8 cellular contexts compared by ENCODE assay signal in the genomic region with DNA sequence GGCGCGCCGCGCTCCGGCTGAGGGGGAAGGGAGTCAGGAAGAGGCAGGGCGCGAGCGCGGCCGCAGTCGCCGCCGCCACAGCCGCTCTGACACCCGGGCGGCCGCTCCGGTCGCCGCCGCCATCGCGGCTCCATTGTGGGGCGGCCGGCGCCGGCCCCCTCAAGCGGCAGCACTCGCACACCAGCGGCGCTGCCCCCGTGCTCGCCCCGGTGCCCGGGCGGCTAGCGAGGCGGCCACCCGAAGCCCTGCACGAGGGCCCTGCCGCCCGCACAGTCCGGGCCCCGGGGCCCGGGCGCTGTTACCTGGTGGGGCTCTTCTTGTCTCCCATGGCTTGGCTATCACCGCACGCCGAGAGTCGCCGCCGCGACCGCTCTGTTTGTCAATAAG. TPM values are rescaled to one million over a fixed set of nuclear protein-coding genes. Genes with fewer than 3 reads are reported as not detected.
DNase-seq lines count a peak whose midpoint lies in the region; ATAC-seq and TF ChIP-seq lines count a peak whose summit lies in the region.

No MANE protein-coding gene starts in this region.

- WGBS in hepatocyte (ENCODE audit: low lambda C conversion rate, missing lambda C conversion rate), result under 1% methylated on average over 51 of the region's 54 CpGs

- intact Hi-C loops in activated CD4-positive, alpha-beta memory T cell treated with anti-CD3 and anti-CD28 coated beads for 36 hours (cut with micrococcal nuclease), result loop anchor here (1.0 to 5.0 kb wide), 4 partner anchors 62 to 124 kb away; a partner anchor contains a TSS

- peak overlapping the region; percentile 85 for H3K4me3 Mint-ChIP-seq in activated CD4-positive, alpha-beta memory T cell treated with anti-CD3 and anti-CD28 coated beads for 36 hours
- H3K4me3 Mint-ChIP-seq in stimulated activated naive B cell treated with anti-CD40 and anti-IgM and Interleukin-4, amounts not matched to agents 10 μg/mL and 1 μg/mL and 100 μg/mL, for 72 hours, result peak overlapping the region; percentile 90 to 91

- no peaks in the 10 kb centered on the region for H3K27me3 Mint-ChIP-seq in activated CD4-positive, alpha-beta memory T cell treated with anti-CD3 and anti-CD28 coated beads for 36 hours
- H3K27me3 Mint-ChIP-seq in stimulated activated naive B cell treated with anti-CD40 and anti-IgM and Interleukin-4, amounts not matched to agents 10 μg/mL and 1 μg/mL and 100 μg/mL, for 72 hours, result no peaks in the 10 kb centered on the region

- peak; percentile 29 for ATAC-seq in HG03025 (IDR thresholded peaks at IDR 0.05; ENCODE audit: low FRiP score, unreplicated experiment)
- ATAC-seq in stimulated activated naive B cell treated with anti-CD40 and anti-IgM and Interleukin-4, amounts not matched to agents 10 μg/mL and 1 μg/mL and 100 μg/mL, for 72 hours (replicated peaks), result peak; percentile 50 to 54
- no peak for ATAC-seq in HG02798 (IDR thresholded peaks at IDR 0.05; ENCODE audit: poor library complexity, unreplicated experiment)

- DNase-seq in NOMO-1 treated with DMSO at 0.1 percent for 48 hours (lab: John Stamatoyannopoulos, UW; ENCODE audit: unreplicated experiment) (peak; percentile 52), NOMO-1 treated with dmso at 0.1 percent for 144 hours (lab: John Stamatoyannopoulos, UW; ENCODE audit: unreplicated experiment) (no peak), hepatocyte (ENCODE audit: low spot score) (no peak), anterior cingulate cortex (lab: John Stamatoyannopoulos, UW) (no peak)
- DNase-seq in activated CD4-positive, alpha-beta memory T cell treated with anti-CD3 and anti-CD28 coated beads for 36 hours, result no peak
- no peak for DNase-seq in stimulated activated naive B cell treated with anti-CD40 and anti-IgM and Interleukin-4, amounts not matched to agents 10 μg/mL and 1 μg/mL and 100 μg/mL, for 72 hours

- H3K4me3 ChIP-seq in hepatocyte, result peak overlapping the region; percentile 80

- peak overlapping the region; percentile 98 for H3K27ac ChIP-seq in hepatocyte

- H4K20me1 ChIP-seq in hepatocyte (ENCODE audit: insufficient read depth, poor library complexity, severe bottlenecking), result peaks cover 10% of the 10 kb centered on the region

- no peaks in the 10 kb centered on the region for H3K9me2 ChIP-seq in hepatocyte (replicated peaks; ENCODE audit: insufficient read depth)

- H3K27ac Mint-ChIP-seq in activated CD4-positive, alpha-beta memory T cell treated with anti-CD3 and anti-CD28 coated beads for 36 hours, result peak overlapping the region; percentile 80
- peak overlapping the region; percentile 97 for H3K27ac Mint-ChIP-seq in stimulated activated naive B cell treated with anti-CD40 and anti-IgM and Interleukin-4, amounts not matched to agents 10 μg/mL and 1 μg/mL and 100 μg/mL, for 72 hours

- H3K79me2 ChIP-seq in hepatocyte, result peaks cover 44% of the 10 kb centered on the region

- H3K36me3 ChIP-seq in hepatocyte (replicated peaks; ENCODE audit: insufficient read depth, low read depth), result no peaks in the 10 kb centered on the region

- no peaks in the 10 kb centered on the region for H3K9me3 Mint-ChIP-seq in activated CD4-positive, alpha-beta memory T cell treated with anti-CD3 and anti-CD28 coated beads for 36 hours
- H3K9me3 Mint-ChIP-seq in stimulated activated naive B cell treated with anti-CD40 and anti-IgM and Interleukin-4, amounts not matched to agents 10 μg/mL and 1 μg/mL and 100 μg/mL, for 72 hours, result no peaks in the 10 kb centered on the region

- POLR2A ChIA-PET in activated CD4-positive, alpha-beta memory T cell treated with anti-CD3 and anti-CD28 coated beads for 36 hours (lab: Charles Lee), result interaction anchor here (1.9 kb wide), 1 partner anchor 93 kb away, joined by 6 read pairs; no protein-coding TSS in a partner anchor

- H2AFZ ChIP-seq in hepatocyte, result peak overlapping the region; percentile 91

- H3K4me2 ChIP-seq in hepatocyte, result peak overlapping the region; percentile 65

- TF ChIP-seq CTCF in hepatocyte (IDR thresholded peaks at IDR 0.05; ENCODE audit: poor library complexity), result no peak

- H3K9me3 ChIP-seq in hepatocyte (ENCODE audit: low read depth), result no peaks in the 10 kb centered on the region

- CTCF ChIA-PET in activated CD4-positive, alpha-beta memory T cell treated with anti-CD3 and anti-CD28 coated beads for 36 hours (lab: Charles Lee), result no interaction called here

- no peaks in the 10 kb centered on the region for H3K27me3 ChIP-seq in hepatocyte

- H3K4me1 ChIP-seq in hepatocyte (ENCODE audit: insufficient read depth), result peaks cover 14% of the 10 kb centered on the region

- peaks cover 11% of the 10 kb centered on the region for H3K36me3 Mint-ChIP-seq in activated CD4-positive, alpha-beta memory T cell treated with anti-CD3 and anti-CD28 coated beads for 36 hours
- peaks cover 4 to 12% of the 10 kb centered on the region in 2 donors for H3K36me3 Mint-ChIP-seq in stimulated activated naive B cell treated with anti-CD40 and anti-IgM and Interleukin-4, amounts not matched to agents 10 μg/mL and 1 μg/mL and 100 μg/mL, for 72 hours

- H3K4me1 Mint-ChIP-seq in activated CD4-positive, alpha-beta memory T cell treated with anti-CD3 and anti-CD28 coated beads for 36 hours (ENCODE audit: low read depth), result peaks cover 28% of the 10 kb centered on the region
- peaks cover 17 to 31% of the 10 kb centered on the region in 2 donors for H3K4me1 Mint-ChIP-seq in stimulated activated naive B cell treated with anti-CD40 and anti-IgM and Interleukin-4, amounts not matched to agents 10 μg/mL and 1 μg/mL and 100 μg/mL, for 72 hours

RNA-seq across cellular contexts. Expression of a gene that starts 0.2 kb away (rescaled TPM):
- total RNA-seq in activated CD4-positive, alpha-beta memory T cell treated with anti-CD3 and anti-CD28 coated beads for 36 hours, result 10 to 100 TPM; 39.5 to 40.5 TPM
- total RNA-seq in hepatocyte, result 21.4 and 35.5 TPM in 2 replicates
- 15.3 and 19.6 TPM in 2 replicates for polyA plus RNA-seq in hepatocyte
